9 cellular contexts compared by ENCODE assay signal in genomic region chr16:66324785-66325184, GRCh38. TPM values are rescaled to one million over a fixed set of nuclear protein-coding genes. Genes with fewer than 3 reads are reported as not detected.
A peak's percentile ranks its signal among the peaks of the same experiment; 100 is the strongest.
DNase-seq lines count a peak whose midpoint lies in the region; ATAC-seq and TF ChIP-seq lines count a peak whose summit lies in the region.
"Had no signal": no experiment of that assay in that cellular context is flagged by ENCODE, and none has a peak within 500 bp of the region (broad histone marks: within the 10 kb centered on the region; RNA-seq: fewer than 3 reads in every experiment).

No MANE protein-coding gene starts in this region.

- POLR2A ChIA-PET in SK-N-SH (lab: Yijun Ruan, JAX): no interaction called here

- no peak overlapping the region for H2AFZ ChIP-seq in SK-N-SH (ENCODE audit: low read depth)

- no peaks in the 10 kb centered on the region for H3F3A ChIP-seq in SK-N-SH (replicated peaks; ENCODE audit: insufficient read depth)

- H3K4me2 ChIP-seq in SK-N-SH: no peak overlapping the region
- H3K4me2 ChIP-seq: KMS-11 had no signal

- no peaks in the 10 kb centered on the region for H4K20me1 ChIP-seq in SK-N-SH (ENCODE audit: insufficient read depth)

- peak; percentile 47 for TF ChIP-seq CTCF in SK-N-SH (IDR thresholded peaks at IDR 0.05)
- TF ChIP-seq CTCF in left lung (IDR thresholded peaks at IDR 0.05): no peak

- peak; percentile 44 for TF ChIP-seq RAD21 in SK-N-SH (IDR thresholded peaks at IDR 0.05; ENCODE audit: low read length)

- H3K36me3 ChIP-seq in SK-N-SH (replicated peaks in 1 of 2; ENCODE audit: control insufficient read depth in 1 of 2, insufficient read depth in 2 of 2, low read length in 1 of 2) (no peaks in the 10 kb centered on the region), left lung (no peaks in the 10 kb centered on the region)

- CTCF ChIA-PET in SK-N-SH (lab: Yijun Ruan, JAX): interaction anchor here (1.5 to 11.2 kb wide), 2 partner anchors 17 to 33 kb away, joined by 9 to 133 read pairs; no protein-coding TSS in a partner anchor

- H3K9me3 ChIP-seq in SK-N-SH (no peaks in the 10 kb centered on the region), left lung (no peaks in the 10 kb centered on the region)

- H3K9ac ChIP-seq in SK-N-SH: no peak overlapping the region
- H3K9ac ChIP-seq: KMS-11 had no signal

- no peak for TF ChIP-seq EP300 in SK-N-SH (IDR thresholded peaks at IDR 0.05; ENCODE audit: borderline replicate concordance in 1 of 2, low read depth in 1 of 2, low read length in 1 of 2)

- H3K4me1 ChIP-seq in SK-N-SH (ENCODE audit: control insufficient read depth in 1 of 2, insufficient read depth in 2 of 2, low read depth in 1 of 2, low read length in 1 of 2): peaks cover 0 to 15% of the 10 kb centered on the region in 2 experiments; a peak in 1 of 4 replicates
- H3K4me1 ChIP-seq in left lung: no peaks in the 10 kb centered on the region

- intact Hi-C loops in left lung (cut with DNase I) (no loop called here), cardiac septum (cut with DNase I) (no loop called here)

- WGBS in SK-N-SH (ENCODE audit: low lambda C conversion rate): 19% methylated on average over 6 of the region's 6 CpGs

- H3K27ac ChIP-seq in SK-N-SH (ENCODE audit: low read depth in 2 of 2, low read length in 1 of 2): no peak overlapping the region
- no peak overlapping the region for H3K27ac ChIP-seq in left lung
- H3K27ac ChIP-seq: KMS-11 had no signal

- no peaks in the 10 kb centered on the region for H3K79me2 ChIP-seq in SK-N-SH (ENCODE audit: insufficient read depth)

- DNase-seq in C1 segment of cervical spinal cord (lab: John Stamatoyannopoulos, UW) (peak in 8 of 14 donors; percentile 9 to 52 (median 22)), HK-2 (ENCODE audit: unreplicated experiment) (peak; percentile 23), SK-N-SH (peak; percentile 79), inferior parietal cortex (ENCODE audit: extremely low spot score) (peak; percentile 65), left lung (no peak), cardiac septum (ENCODE audit: low spot score) (no peak)
- no peak for DNase-seq in stimulated activated CD4-positive, alpha-beta T cell treated with anti-CD3 and anti-CD28 coated beads, Interleukin-4, amount 100 ng/mL, for 4 hours

- H3K27me3 ChIP-seq in SK-N-SH (ENCODE audit: insufficient read depth): peaks cover 7% of the 10 kb centered on the region; the same call in 1 of the 2 replicates
- no peaks in the 10 kb centered on the region for H3K27me3 ChIP-seq in left lung

- H3K4me3 ChIP-seq in SK-N-SH (ENCODE audit: low read depth in 2 of 2, low read length in 1 of 2) (no peak overlapping the region), left lung (no peak overlapping the region)

- ATAC-seq in GM19023 (IDR thresholded peaks at IDR 0.05; ENCODE audit: unreplicated experiment): no peak
- ATAC-seq in left lung: no peak

- no peaks in the 10 kb centered on the region for H3K9me2 ChIP-seq in SK-N-SH

TF ChIP-seq in SK-N-SH, 30 proteins besides CTCF, POLR2A, EP300 and RAD21:
- no peak for TF ChIP-seq NFIC (IDR thresholded peaks at IDR 0.05; ENCODE audit: borderline replicate concordance)
- peak; percentile 25; the same call in 1 of the 2 replicates for TF ChIP-seq SMC3 (IDR thresholded peaks at IDR 0.05; ENCODE audit: low read depth, low read length)
- TF ChIP-seq RFX5 (IDR thresholded peaks at IDR 0.05; ENCODE audit: low read length): no peak
- no peak for TF ChIP-seq EZH2phosphoT487 (IDR thresholded peaks at IDR 0.05; ENCODE audit: borderline replicate concordance, low read depth)

RNA-seq across cellular contexts. Expression of gene CDH5, which starts 41.7 kb away (rescaled TPM):
- not detected in 2 replicates for polyA plus RNA-seq in SK-N-SH (2012; rRNA removed)
- 0.01 TPM in 1 of 2 replicates, not detected in the other for polyA plus RNA-seq in SK-N-SH (2012; cell fraction: cytosol; rRNA removed)
- polyA plus RNA-seq in SK-N-SH (2012; cell fraction: nucleus; rRNA removed): not detected in 2 replicates
- total RNA-seq in left lung (10 to 100 TPM; 77.2 to 86.5 TPM), cardiac septum (51.9 TPM)

Comparison
In these comparisons a context has a peak if more than half of its experiments do, and no peak if none do; other contexts are left out.
1. DNase-seq: peak in C1 segment of cervical spinal cord (8 of 14), HK-2 (single experiment), SK-N-SH (single experiment) and inferior parietal cortex (single experiment); none in stimulated activated CD4-positive, alpha-beta T cell treated with anti-CD3 and anti-CD28 coated beads, Interleukin-4, amount 100 ng/mL, for 4 hours (0 of 2), left lung (0 of 2) and cardiac septum (single experiment).